In genomic region chr9:137025120-137025966, GRCh38 we compare ENCODE assay signal across 11 cellular contexts. TPM values are rescaled to one million over a fixed set of nuclear protein-coding genes. Genes with fewer than 3 reads are reported as not detected.
DNase-seq lines count a peak whose midpoint lies in the region; TF ChIP-seq lines count a peak whose summit lies in the region.
"Had no signal": no experiment of that assay in that cellular context is flagged by ENCODE, and none has a peak within 500 bp of the region (broad histone marks: within the 10 kb centered on the region; RNA-seq: fewer than 3 reads in every experiment).

No MANE protein-coding gene starts in this region.

- H3K9me3 Mint-ChIP-seq in CD14-positive monocyte, result peaks cover 0 to 5% (median 0%) of the 10 kb centered on the region in 7 donors

- peak overlapping the region in 1 of 2 donors; percentile 16 for H3K4me3 Mint-ChIP-seq in CD14-positive monocyte
- H3K4me3 Mint-ChIP-seq: activated naive CD8-positive, alpha-beta T cell had no signal

- POLR2A ChIA-PET in GM10248 (lab: Yijun Ruan, JAX), result no interaction called here

- peaks cover 4 to 7% (median 6%) of the 10 kb centered on the region in 3 donors for H3K27me3 Mint-ChIP-seq in CD14-positive monocyte (ENCODE audit: low read depth in 3 of 3)
- H3K27me3 Mint-ChIP-seq: activated naive CD8-positive, alpha-beta T cell had no signal

- intact Hi-C loops in colonic mucosa (cut with DNase I) (no loop called here), CD14-positive monocyte (cut with micrococcal nuclease) (no loop called here), uterus (cut with DNase I; ENCODE audit: low total_unique reads) (no loop called here)

- no peaks in the 10 kb centered on the region for H3K36me3 Mint-ChIP-seq in CD14-positive monocyte
- H3K36me3 Mint-ChIP-seq: activated naive CD8-positive, alpha-beta T cell had no signal

- DNase-seq in GM12865 (ENCODE audit: low read depth), result peak; percentile 54
- peak; percentile 86 for DNase-seq in NCI-H2227 (lab: John Stamatoyannopoulos, UW; ENCODE audit: unreplicated experiment)
- peak; percentile 59 for DNase-seq in colonic mucosa
- peak; percentile 83 for DNase-seq in retina
- no peak for DNase-seq in GM10248 (ENCODE audit: extremely low spot score)
- no peak for DNase-seq in CD14-positive monocyte (ENCODE audit: low spot score)
- DNase-seq in H4 (ENCODE audit: low spot score), result no peak
- DNase-seq in uterus, result no peak
- DNase-seq: heart right ventricle; stimulated activated CD4-positive, alpha-beta T cell treated with anti-CD3 and anti-CD28 coated beads, Interleukin-2, amount 100 ng/mL, for 24 hours had no signal

- H3K27ac ChIP-seq in colonic mucosa, result no peak overlapping the region
- no peak overlapping the region for H3K27ac ChIP-seq in uterus
- H3K27ac ChIP-seq: heart right ventricle had no signal

- H3K9me3 ChIP-seq in colonic mucosa, result no peaks in the 10 kb centered on the region
- H3K9me3 ChIP-seq in uterus, result no peaks in the 10 kb centered on the region
- H3K9me3 ChIP-seq: heart right ventricle had no signal

- peaks cover 30% of the 10 kb centered on the region for H3K4me1 ChIP-seq in colonic mucosa
- H3K4me1 ChIP-seq in uterus, result peaks cover 0 to 18% of the 10 kb centered on the region in 2 donors

- H3K4me3 ChIP-seq in GM12865 (ENCODE audit: low read depth, low read length) (no peak overlapping the region), colonic mucosa (no peak overlapping the region), uterus (no peak overlapping the region)
- H3K4me3 ChIP-seq: heart right ventricle had no signal

- H3K27me3 ChIP-seq in colonic mucosa, result no peaks in the 10 kb centered on the region
- no peaks in the 10 kb centered on the region for H3K27me3 ChIP-seq in uterus
- H3K27me3 ChIP-seq: heart right ventricle had no signal

- H3K27ac Mint-ChIP-seq in CD14-positive monocyte, result no peak overlapping the region
- H3K27ac Mint-ChIP-seq: activated naive CD8-positive, alpha-beta T cell had no signal

- TF ChIP-seq CTCF in GM12865 (IDR thresholded peaks at IDR 0.05; ENCODE audit: insufficient read depth, low read depth, low read length, missing control alignments), result no peak
- no peak for TF ChIP-seq CTCF in colonic mucosa (IDR thresholded peaks at IDR 0.05)
- no peak for TF ChIP-seq CTCF in GM10248 (IDR thresholded peaks at IDR 0.05; ENCODE audit: control extremely low read depth, extremely low read depth, low read depth, missing control alignments)
- no peak for TF ChIP-seq CTCF in CD14-positive monocyte (IDR thresholded peaks at IDR 0.05)
- no peak for TF ChIP-seq CTCF in uterus (IDR thresholded peaks at IDR 0.05)

- H3K36me3 ChIP-seq in colonic mucosa (no peaks in the 10 kb centered on the region), uterus (no peaks in the 10 kb centered on the region)

- H3K9ac ChIP-seq in colonic mucosa (ENCODE audit: low read depth in 2 of 2, low read length in 2 of 2), result peak overlapping the region in 1 of 2 donors; percentile 26

- TF ChIP-seq POLR2A in uterus (IDR thresholded peaks at IDR 0.05), result no peak

- CTCF ChIA-PET in GM10248 (lab: Yijun Ruan, JAX), result interaction anchor here (1.0 to 3.7 kb wide), 7 partner anchors 10 to 239 kb away, joined by 3 to 38 read pairs (median 6); partner anchors contain the start of genes NPDC1 and SAPCD2

- peaks cover 27% of the 10 kb centered on the region for H3K4me1 Mint-ChIP-seq in CD14-positive monocyte

RNA-seq across cellular contexts. Expression of gene ABCA2, which starts 2.7 kb away (rescaled TPM):
- total RNA-seq in colonic mucosa, result 10 to 100 TPM; 22.4 to 47.5 TPM
- under 1 TPM; 0.18 to 0.40 TPM for polyA plus RNA-seq in CD14-positive monocyte
- total RNA-seq in H4 (2014; rRNA removed; shearing (Covaris generic)), result 4.9 and 22.4 TPM in 2 replicates
- 10 to 100 TPM; 24.8 to 36.9 (median 26.1) TPM for total RNA-seq in uterus

RNA-seq across cellular contexts. Expression of gene FUT7, which starts 6.5 kb away (rescaled TPM):
- total RNA-seq in colonic mucosa (not detected), uterus (not detected)
- 10 to 100 TPM; 10.5 to 13.4 TPM for polyA plus RNA-seq in CD14-positive monocyte
- total RNA-seq in H4 (2014; rRNA removed; shearing (Covaris generic)), result not detected in 2 replicates

RNA-seq across cellular contexts. Expression of gene NPDC1, which starts 20.6 kb away (rescaled TPM):
- total RNA-seq in colonic mucosa (100 to 1,000 TPM; 149 to 177 TPM), uterus (100 to 1,000 TPM in 1 of 4 donors, 10 to 100 TPM in 3; 25.2 to 221 (median 59.2) TPM)
- under 1 TPM in 1 of 2 donors, not detected in 1; 0.51 TPM for polyA plus RNA-seq in CD14-positive monocyte
- 1.2 and 4.1 TPM in 2 replicates for total RNA-seq in H4 (2014; rRNA removed; shearing (Covaris generic))

RNA-seq across cellular contexts. Expression of gene ENTPD2, which starts 28.5 kb away (rescaled TPM):
- total RNA-seq in colonic mucosa (10 to 100 TPM; 20.5 to 22.1 TPM), uterus (10 to 100 TPM in 1 of 4 donors, 1 to 10 TPM in 1, not detected in 2; 2.4 to 11.5 TPM)
- not detected for polyA plus RNA-seq in CD14-positive monocyte
- total RNA-seq in H4 (2014; rRNA removed; shearing (Covaris generic)), result not detected in 2 replicates

RNA-seq across cellular contexts. Expression of gene CLIC3, which starts 29.0 kb away (rescaled TPM):
- total RNA-seq in colonic mucosa (10 to 100 TPM in 1 of 2 donors, 1 to 10 TPM in 1; 3.6 to 15.4 TPM), uterus (1 to 10 TPM in 2 of 4 donors, not detected in 2; 1.5 TPM)
- polyA plus RNA-seq in CD14-positive monocyte, result under 1 TPM in 1 of 2 donors, not detected in 1; 0.51 TPM
- 0.64 TPM in 1 of 2 replicates, not detected in the other for total RNA-seq in H4 (2014; rRNA removed; shearing (Covaris generic))

Comparison
In these comparisons a context has a peak if more than half of its experiments do, and no peak if none do; other contexts are left out.
1. DNase-seq: peak in GM12865 (single experiment), NCI-H2227 (single experiment), colonic mucosa (single experiment) and retina (single experiment); none in GM10248 (single experiment), CD14-positive monocyte (single experiment), H4 (single experiment) and uterus (0 of 2).